16 cellular contexts compared by ENCODE assay signal in the genomic region with DNA sequence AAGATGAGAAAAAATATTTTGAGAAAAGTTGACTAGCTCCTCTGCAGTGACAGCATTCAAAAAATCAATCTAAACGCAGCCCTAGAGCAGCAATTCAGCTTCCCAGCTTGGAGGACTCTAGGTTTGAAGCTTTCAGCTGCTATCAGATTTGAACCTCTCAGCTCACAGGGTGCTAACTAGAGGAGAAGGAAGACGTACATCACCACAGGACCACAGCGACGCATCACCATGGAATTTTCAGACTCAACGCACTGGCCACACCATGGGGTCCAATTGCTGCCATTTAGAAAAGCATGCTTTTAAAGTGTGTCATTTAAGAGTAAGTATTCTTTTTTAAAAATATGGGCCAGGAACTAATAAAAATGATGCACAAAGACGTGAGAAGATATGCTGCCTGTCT. TPM values are rescaled to one million over a fixed set of nuclear protein-coding genes. Genes with fewer than 3 reads are reported as not detected.
DNase-seq lines count a peak whose midpoint lies in the region; ATAC-seq and TF ChIP-seq lines count a peak whose summit lies in the region.
"Had no signal": no experiment of that assay in that cellular context is flagged by ENCODE, and none has a peak within 500 bp of the region (broad histone marks: within the 10 kb centered on the region; RNA-seq: fewer than 3 reads in every experiment).

No MANE protein-coding gene starts in this region.

- TF ChIP-seq CTCF in fibroblast of lung (conservative IDR thresholded peaks at IDR 0.05 in 1 of 2, IDR thresholded peaks at IDR 0.05 in 1 of 2; ENCODE audit: low read depth in 1 of 2, low read length in 2 of 2), result no peak

- peak overlapping the region; percentile 25 for H3K4me2 ChIP-seq in fibroblast of lung (ENCODE audit: extremely low read depth, insufficient read depth, low read length)
- H3K4me2 ChIP-seq in skeletal muscle satellite cell (ENCODE audit: low read length), result peak overlapping the region; percentile 34
- H3K4me2 ChIP-seq: A549 had no signal

- H3K36me3 ChIP-seq in SJSA1 (no peaks in the 10 kb centered on the region), fibroblast of lung (ENCODE audit: control insufficient read depth, insufficient read depth, low read length) (no peaks in the 10 kb centered on the region), skeletal muscle satellite cell (ENCODE audit: insufficient read depth, low read length) (no peaks in the 10 kb centered on the region)
- H3K36me3 ChIP-seq: thyroid gland had no signal

- no peak for ATAC-seq in stimulated activated memory B cell treated with anti-CD40 and anti-IgM and Interleukin-4, amounts not matched to agents 10 μg/mL and 1 μg/mL and 100 μg/mL, for 72 hours
- ATAC-seq in Right ventricle myocardium superior (ENCODE audit: poor library complexity), result no peak
- ATAC-seq: A549; activated naive CD4-positive, alpha-beta T cell treated with anti-CD3 and anti-CD28 coated beads, Interleukin-2, amount 50 U/mL, for 72 hours; sciatic nerve had no signal

- no peak for DNase-seq in activated CD4-positive, alpha-beta T cell treated with anti-CD3 and anti-CD28 coated beads, Interleukin-2, amount 10 ng/mL, durations not matched to agents 24 days and 14 days
- DNase-seq in activated CD4-positive, alpha-beta T cell treated with anti-CD3 and anti-CD28 coated beads for 48 hours, result no peak
- DNase-seq in SJSA1 (ENCODE audit: low read depth in 1 of 2, low spot score in 2 of 2), result peak; percentile 51 to 55
- peak; percentile 59 to 93 for DNase-seq in fibroblast of lung (ENCODE audit: low read depth in 2 of 2)
- no peak for DNase-seq in pons (ENCODE audit: low spot score)
- DNase-seq in Right ventricle myocardium superior, result no peak
- DNase-seq: dorsolateral prefrontal cortex, NCI-H2107, T-helper 2 cell, thyroid gland had no signal

- no peak overlapping the region for H3K4me3 Mint-ChIP-seq in activated CD4-positive, alpha-beta T cell treated with anti-CD3 and anti-CD28 coated beads, Interleukin-2, amount 10 ng/mL, durations not matched to agents 24 days and 14 days
- no peak overlapping the region for H3K4me3 Mint-ChIP-seq in stimulated activated memory B cell treated with anti-CD40 and anti-IgM and Interleukin-4, amounts not matched to agents 10 μg/mL and 1 μg/mL and 100 μg/mL, for 72 hours
- H3K4me3 Mint-ChIP-seq: memory B cell had no signal

- peaks cover 24% of the 10 kb centered on the region for H3K36me3 Mint-ChIP-seq in activated CD4-positive, alpha-beta T cell treated with anti-CD3 and anti-CD28 coated beads, Interleukin-2, amount 10 ng/mL, durations not matched to agents 24 days and 14 days (ENCODE audit: low read depth)
- H3K36me3 Mint-ChIP-seq in stimulated activated memory B cell treated with anti-CD40 and anti-IgM and Interleukin-4, amounts not matched to agents 10 μg/mL and 1 μg/mL and 100 μg/mL, for 72 hours, result peaks cover 5% of the 10 kb centered on the region
- H3K36me3 Mint-ChIP-seq: activated naive CD4-positive, alpha-beta T cell treated with anti-CD3 and anti-CD28 coated beads, Interleukin-2, amount 50 U/mL, for 72 hours; memory B cell had no signal

- H3K27me3 ChIP-seq in SJSA1 (replicated peaks) (no peaks in the 10 kb centered on the region), fibroblast of lung (ENCODE audit: control insufficient read depth, insufficient read depth, low read length) (no peaks in the 10 kb centered on the region), skeletal muscle satellite cell (ENCODE audit: control insufficient read depth, insufficient read depth, low read length) (no peaks in the 10 kb centered on the region)
- H3K27me3 ChIP-seq: dorsolateral prefrontal cortex, thyroid gland had no signal

- H3K9me3 Mint-ChIP-seq in activated CD4-positive, alpha-beta T cell treated with anti-CD3 and anti-CD28 coated beads, Interleukin-2, amount 10 ng/mL, durations not matched to agents 24 days and 14 days, result no peaks in the 10 kb centered on the region
- H3K9me3 Mint-ChIP-seq in stimulated activated memory B cell treated with anti-CD40 and anti-IgM and Interleukin-4, amounts not matched to agents 10 μg/mL and 1 μg/mL and 100 μg/mL, for 72 hours, result no peaks in the 10 kb centered on the region
- H3K9me3 Mint-ChIP-seq: memory B cell had no signal

- no peaks in the 10 kb centered on the region for H3K79me2 ChIP-seq in fibroblast of lung (ENCODE audit: control insufficient read depth, insufficient read depth, low read length)

- peaks cover 61% of the 10 kb centered on the region for H3K4me1 Mint-ChIP-seq in activated CD4-positive, alpha-beta T cell treated with anti-CD3 and anti-CD28 coated beads, Interleukin-2, amount 10 ng/mL, durations not matched to agents 24 days and 14 days
- H3K4me1 Mint-ChIP-seq in stimulated activated memory B cell treated with anti-CD40 and anti-IgM and Interleukin-4, amounts not matched to agents 10 μg/mL and 1 μg/mL and 100 μg/mL, for 72 hours, result no peaks in the 10 kb centered on the region

- H3K9me3 ChIP-seq in SJSA1 (replicated peaks) (no peaks in the 10 kb centered on the region), fibroblast of lung (ENCODE audit: control insufficient read depth, insufficient read depth, low read depth, low read length) (no peaks in the 10 kb centered on the region), skeletal muscle satellite cell (replicated peaks; ENCODE audit: low read length) (no peaks in the 10 kb centered on the region)
- H3K9me3 ChIP-seq: A549, thyroid gland had no signal

- H3K27ac ChIP-seq in SJSA1 (peak overlapping the region; percentile 42), fibroblast of lung (ENCODE audit: insufficient read depth, low read length) (peak overlapping the region; percentile 54)
- H3K27ac ChIP-seq: A549, dorsolateral prefrontal cortex, thyroid gland had no signal

- H2AFZ ChIP-seq in fibroblast of lung (ENCODE audit: low read length), result no peak overlapping the region

- no peak overlapping the region for H3K9ac ChIP-seq in fibroblast of lung (ENCODE audit: insufficient read depth, low read length)
- peak overlapping the region; percentile 64 for H3K9ac ChIP-seq in skeletal muscle satellite cell (ENCODE audit: low read depth, low read length)

- intact Hi-C loops in activated CD4-positive, alpha-beta T cell treated with anti-CD3 and anti-CD28 coated beads, Interleukin-2, amount 10 ng/mL, durations not matched to agents 24 days and 14 days (cut with micrococcal nuclease), result no loop called here
- intact Hi-C loops in Right ventricle myocardium superior (cut with DNase I), result no loop called here

- no peaks in the 10 kb centered on the region for H4K20me1 ChIP-seq in fibroblast of lung (ENCODE audit: control insufficient read depth, extremely low read depth, insufficient read depth, low read length)

- H3K27me3 Mint-ChIP-seq in activated CD4-positive, alpha-beta T cell treated with anti-CD3 and anti-CD28 coated beads, Interleukin-2, amount 10 ng/mL, durations not matched to agents 24 days and 14 days, result no peaks in the 10 kb centered on the region
- no peaks in the 10 kb centered on the region for H3K27me3 Mint-ChIP-seq in stimulated activated memory B cell treated with anti-CD40 and anti-IgM and Interleukin-4, amounts not matched to agents 10 μg/mL and 1 μg/mL and 100 μg/mL, for 72 hours
- H3K27me3 Mint-ChIP-seq: memory B cell had no signal

- H3K4me3 ChIP-seq in SJSA1 (no peak overlapping the region), fibroblast of lung (replicated peaks in 1 of 4; ENCODE audit: control extremely low read depth in 1 of 4, insufficient read depth in 1 of 4, low read depth in 3 of 4, low read length in 4 of 4) (no peak overlapping the region), skeletal muscle satellite cell (ENCODE audit: low read length) (no peak overlapping the region)
- H3K4me3 ChIP-seq: A549, dorsolateral prefrontal cortex, thyroid gland had no signal

- peak overlapping the region; percentile 36 for H3K27ac Mint-ChIP-seq in activated CD4-positive, alpha-beta T cell treated with anti-CD3 and anti-CD28 coated beads, Interleukin-2, amount 10 ng/mL, durations not matched to agents 24 days and 14 days
- H3K27ac Mint-ChIP-seq in stimulated activated memory B cell treated with anti-CD40 and anti-IgM and Interleukin-4, amounts not matched to agents 10 μg/mL and 1 μg/mL and 100 μg/mL, for 72 hours, result no peak overlapping the region
- H3K27ac Mint-ChIP-seq: activated naive CD4-positive, alpha-beta T cell treated with anti-CD3 and anti-CD28 coated beads, Interleukin-2, amount 50 U/mL, for 72 hours; memory B cell had no signal

- H3K4me1 ChIP-seq in SJSA1 (replicated peaks) (peaks cover 10% of the 10 kb centered on the region), fibroblast of lung (ENCODE audit: control insufficient read depth, extremely low read depth, insufficient read depth, low read length) (peaks cover 7% of the 10 kb centered on the region), skeletal muscle satellite cell (ENCODE audit: control insufficient read depth, insufficient read depth, low read length) (peaks cover 24% of the 10 kb centered on the region)
- H3K4me1 ChIP-seq: A549, thyroid gland had no signal

RNA-seq across cellular contexts. Expression of a gene that starts 45.0 kb away (rescaled TPM):
- 14.4 and 16.1 TPM in 2 replicates for total RNA-seq in activated CD4-positive, alpha-beta T cell treated with anti-CD3 and anti-CD28 coated beads, Interleukin-2, amount 10 ng/mL, durations not matched to agents 24 days and 14 days
- 39.2 and 52.5 TPM in 2 replicates for total RNA-seq in SJSA1 (2014; rRNA removed; shearing (Covaris generic))
- total RNA-seq in fibroblast of lung, result 53.7 and 60.8 TPM in 2 replicates
- polyA plus RNA-seq in fibroblast of lung, result 107 and 123 TPM in 2 replicates
- polyA plus RNA-seq in fibroblast of lung (2012), result 86.8 and 115 TPM in 2 replicates
- 16.3 and 21.3 TPM in 2 replicates for polyA minus RNA-seq in fibroblast of lung (ENCODE audit: low replicate concordance)
- total RNA-seq in skeletal muscle satellite cell (2012; rRNA removed), result 49.8 and 62.6 TPM in 2 replicates
- 38.8 TPM for total RNA-seq in Right ventricle myocardium superior

Comparison
In these comparisons a context has a peak if more than half of its experiments do, and no peak if none do; other contexts are left out.
1. DNase-seq: peak in SJSA1 (2 of 2) and fibroblast of lung (2 of 2); none in activated CD4-positive, alpha-beta T cell treated with anti-CD3 and anti-CD28 coated beads, Interleukin-2, amount 10 ng/mL, durations not matched to agents 24 days and 14 days (single experiment), activated CD4-positive, alpha-beta T cell treated with anti-CD3 and anti-CD28 coated beads for 48 hours (single experiment), pons (single experiment) and Right ventricle myocardium superior (single experiment).